ENCODE assay signal across 8 cellular contexts in the genomic region with DNA sequence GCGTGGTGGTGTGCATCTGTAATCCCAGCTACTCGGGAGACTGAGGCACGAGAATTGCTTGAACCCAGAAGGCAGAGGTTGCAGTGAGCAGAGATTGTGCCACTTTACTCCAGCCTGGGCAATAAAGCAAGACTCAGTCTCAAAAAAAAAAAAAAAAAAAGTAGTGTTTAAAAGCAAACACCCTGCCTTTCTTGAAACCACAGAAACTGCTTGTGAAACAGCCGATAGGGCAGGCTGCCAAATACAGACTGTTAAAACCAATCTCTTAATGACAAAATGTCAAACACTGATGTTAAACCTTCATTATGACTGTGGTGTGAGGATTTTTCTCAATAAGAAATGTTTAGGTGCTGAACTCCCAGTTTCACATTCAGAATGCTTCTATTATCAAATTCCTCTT. TPM values are rescaled to one million over a fixed set of nuclear protein-coding genes. Genes with fewer than 3 reads are reported as not detected.
DNase-seq lines count a peak whose midpoint lies in the region; ATAC-seq and TF ChIP-seq lines count a peak whose summit lies in the region.

No MANE protein-coding gene starts in this region.

- DNase-seq in NOMO-1 treated with dmso at 0.1 percent for 144 hours (lab: John Stamatoyannopoulos, UW; ENCODE audit: unreplicated experiment) (peak; percentile 38), immature natural killer cell (peak; percentile 84 to 90 (median 86)), NCI-H2227 (lab: John Stamatoyannopoulos, UW; ENCODE audit: unreplicated experiment) (no peak)
- peak; percentile 57 for DNase-seq in activated T-cell treated with anti-CD3 and anti-CD28 coated beads, Interleukin-2, amount 50 U/mL, for 4 hours
- peak; percentile 49 to 50 for DNase-seq in stimulated activated CD8-positive, alpha-beta memory T cell treated with anti-CD3 and anti-CD28 coated beads, Interleukin-7, amount 100 ng/mL, for 4 hours (ENCODE audit: low read depth in 2 of 2)

- H3K4me1 Mint-ChIP-seq in activated T-cell treated with anti-CD3 and anti-CD28 coated beads, Interleukin-2, amount 50 U/mL, for 4 hours (ENCODE audit: low read depth), result peaks cover 81% of the 10 kb centered on the region
- peaks cover 80 to 83% of the 10 kb centered on the region in 2 donors for H3K4me1 Mint-ChIP-seq in immature natural killer cell

- no peaks in the 10 kb centered on the region for H3K27me3 Mint-ChIP-seq in activated T-cell treated with anti-CD3 and anti-CD28 coated beads, Interleukin-2, amount 50 U/mL, for 4 hours (ENCODE audit: low read depth)
- peaks cover 0 to 6% (median 0%) of the 10 kb centered on the region in 3 donors for H3K27me3 Mint-ChIP-seq in immature natural killer cell (ENCODE audit: low read depth in 3 of 3)

- peaks cover 18% of the 10 kb centered on the region for H3K36me3 Mint-ChIP-seq in activated T-cell treated with anti-CD3 and anti-CD28 coated beads, Interleukin-2, amount 50 U/mL, for 4 hours (ENCODE audit: insufficient read depth)
- peaks cover 0 to 8% (median 3%) of the 10 kb centered on the region in 3 donors for H3K36me3 Mint-ChIP-seq in immature natural killer cell

- H3K27ac Mint-ChIP-seq in immature natural killer cell, result peak overlapping the region; percentile 74 to 94 (median 87)

- peak overlapping the region; percentile 53 for H3K4me3 Mint-ChIP-seq in activated T-cell treated with anti-CD3 and anti-CD28 coated beads, Interleukin-2, amount 50 U/mL, for 4 hours
- H3K4me3 Mint-ChIP-seq in immature natural killer cell, result peak overlapping the region; percentile 38 to 83 (median 67)

- ATAC-seq in GM21526 (IDR thresholded peaks at IDR 0.05; ENCODE audit: low FRiP score, unreplicated experiment), result peak; percentile 60
- peak; percentile 88 to 91 for ATAC-seq in activated T-cell treated with anti-CD3 and anti-CD28 coated beads, Interleukin-2, amount 50 U/mL, for 4 hours
- ATAC-seq in HG02884 (IDR thresholded peaks at IDR 0.05; ENCODE audit: unreplicated experiment), result no peak

- TF ChIP-seq CTCF in C4-2B (conservative IDR thresholded peaks at IDR 0.05), result no peak

- H3K9me3 Mint-ChIP-seq in activated T-cell treated with anti-CD3 and anti-CD28 coated beads, Interleukin-2, amount 50 U/mL, for 4 hours, result no peaks in the 10 kb centered on the region
- no peaks in the 10 kb centered on the region for H3K9me3 Mint-ChIP-seq in immature natural killer cell

- peak overlapping the region; percentile 37; the same call in 1 of the 2 replicates for H3K27ac ChIP-seq in C4-2B

RNA-seq across cellular contexts. Expression of gene MARK2, which starts 27.3 kb away (rescaled TPM):
- 10 to 100 TPM; 32.6 to 33.6 (median 33.4) TPM for total RNA-seq in activated T-cell treated with anti-CD3 and anti-CD28 coated beads, Interleukin-2, amount 50 U/mL, for 4 hours
- 10 to 100 TPM; 28.6 to 73.8 (median 31.6) TPM for polyA plus RNA-seq in immature natural killer cell

RNA-seq across cellular contexts. Expression of gene RCOR2, which starts 50.8 kb away (rescaled TPM):
- under 1 TPM in 2 of 3 donors, not detected in 1; 0.13 to 0.27 TPM for total RNA-seq in activated T-cell treated with anti-CD3 and anti-CD28 coated beads, Interleukin-2, amount 50 U/mL, for 4 hours
- not detected for polyA plus RNA-seq in immature natural killer cell

RNA-seq across cellular contexts. Expression of gene SPINDOC, which starts 53.0 kb away (rescaled TPM):
- total RNA-seq in activated T-cell treated with anti-CD3 and anti-CD28 coated beads, Interleukin-2, amount 50 U/mL, for 4 hours, result 10 to 100 TPM; 24.0 to 28.9 (median 24.5) TPM
- polyA plus RNA-seq in immature natural killer cell, result 1 to 10 TPM in 2 of 3 donors, under 1 TPM in 1; 0.36 to 2.3 (median 1.2) TPM
